ENCODE assay signal across 24 cellular contexts in genomic region chr9:96078866-96079505, GRCh38.
DNase-seq lines count a peak whose midpoint lies in the region; ATAC-seq, FAIRE-seq and TF ChIP-seq lines count a peak whose summit lies in the region.
"Had no signal": no experiment of that assay in that cellular context is flagged by ENCODE, and none has a peak within 500 bp of the region (broad histone marks: within the 10 kb centered on the region; RNA-seq: fewer than 3 reads in every experiment).

No MANE protein-coding gene starts in this region.

- CTCF ChIA-PET in IMR-90 (lab: Yijun Ruan, JAX), result interaction anchor here (0.6 to 1.4 kb wide), 2 partner anchors 8 to 574 kb away, joined by 3 to 4 read pairs; no protein-coding TSS in a partner anchor

- H3K4me1 ChIP-seq in IMR-90 (ENCODE audit: control insufficient read depth, insufficient read depth, low read length) (peaks cover 1% of the 10 kb centered on the region; the same call in 1 of the 2 replicates), mesendoderm (ENCODE audit: control insufficient read depth, low read depth, low read length) (no peaks in the 10 kb centered on the region), vagina (no peaks in the 10 kb centered on the region), small intestine (ENCODE audit: control insufficient read depth in 2 of 2, insufficient read depth in 1 of 2, low read depth in 1 of 2, low read length in 1 of 2) (peaks cover 0 to 2% of the 10 kb centered on the region in 2 donors)
- H3K4me1 ChIP-seq: breast epithelium had no signal

- H3K4ac ChIP-seq in IMR-90 (ENCODE audit: low read depth, low read length) (no peak overlapping the region), mesendoderm (ENCODE audit: low read depth, low read length) (no peak overlapping the region)

- no peak overlapping the region for H2BK15ac ChIP-seq in IMR-90 (ENCODE audit: low read depth, low read length)
- no peak overlapping the region for H2BK15ac ChIP-seq in mesendoderm (replicated peaks; ENCODE audit: low read depth)

- H3K79me2 ChIP-seq in mesendoderm (ENCODE audit: control insufficient read depth, insufficient read depth, low read length), result no peaks in the 10 kb centered on the region

- H3K79me1 ChIP-seq in IMR-90 (ENCODE audit: low read depth in 1 of 2, low read length in 2 of 2), result no peaks in the 10 kb centered on the region
- H3K79me1 ChIP-seq in mesendoderm (ENCODE audit: low read length), result no peaks in the 10 kb centered on the region

- H3K4me3 ChIP-seq in IMR-90 (ENCODE audit: insufficient read depth, low read depth, low read length) (no peak overlapping the region), brain microvascular endothelial cell (ENCODE audit: low read depth, low read length) (no peak overlapping the region), mesendoderm (ENCODE audit: low read length) (no peak overlapping the region), vagina (no peak overlapping the region), small intestine (ENCODE audit: low read depth in 1 of 2, low read length in 2 of 2) (no peak overlapping the region)
- H3K4me3 ChIP-seq: breast epithelium, prostate gland, SJCRH30, thyroid gland had no signal

- H4K91ac ChIP-seq in IMR-90 (ENCODE audit: insufficient read depth, low read depth, low read length), result no peak overlapping the region

- no peaks in the 10 kb centered on the region for H3K9me3 ChIP-seq in IMR-90 (ENCODE audit: control insufficient read depth, insufficient read depth, low read length)
- H3K9me3 ChIP-seq in vagina, result no peaks in the 10 kb centered on the region
- H3K9me3 ChIP-seq in small intestine (ENCODE audit: control insufficient read depth, low read depth), result no peaks in the 10 kb centered on the region
- H3K9me3 ChIP-seq: breast epithelium, prostate gland, SJCRH30, thyroid gland had no signal

- no peak overlapping the region for H3K56ac ChIP-seq in IMR-90 (ENCODE audit: extremely low read depth, insufficient read depth, low read length)
- no peak overlapping the region for H3K56ac ChIP-seq in mesendoderm (ENCODE audit: low read length)

- dilution Hi-C loops in IMR-90 (cut with HindIII; ENCODE audit: low sequenced_read_pairs, unreplicated experiment), result no loop called here

- H4K8ac ChIP-seq in IMR-90 (ENCODE audit: low read depth in 2 of 2, low read length in 2 of 2), result no peak overlapping the region
- H4K8ac ChIP-seq in mesendoderm (ENCODE audit: low read depth, low read length), result no peak overlapping the region

- H3K9me1 ChIP-seq in IMR-90 (ENCODE audit: insufficient read depth, low read length), result no peaks in the 10 kb centered on the region

- H3K18ac ChIP-seq in IMR-90 (ENCODE audit: low read depth, low read length), result no peak overlapping the region; the same call in 1 of the 2 replicates
- H3K18ac ChIP-seq in mesendoderm (ENCODE audit: low read length), result no peak overlapping the region

- H3K27me3 ChIP-seq in IMR-90 (ENCODE audit: control insufficient read depth, insufficient read depth, low read length), result peaks cover 14% of the 10 kb centered on the region
- no peaks in the 10 kb centered on the region for H3K27me3 ChIP-seq in brain microvascular endothelial cell (replicated peaks)
- H3K27me3 ChIP-seq in mesendoderm (ENCODE audit: insufficient read depth, low read length, poor library complexity), result no peaks in the 10 kb centered on the region
- no peaks in the 10 kb centered on the region for H3K27me3 ChIP-seq in vagina
- no peaks in the 10 kb centered on the region for H3K27me3 ChIP-seq in small intestine (ENCODE audit: control insufficient read depth in 2 of 2, insufficient read depth in 2 of 2, low read length in 2 of 2)
- H3K27me3 ChIP-seq: SJCRH30, thyroid gland had no signal

- H2BK120ac ChIP-seq in IMR-90 (ENCODE audit: low read depth, low read length) (no peak overlapping the region), mesendoderm (ENCODE audit: low read depth, low read length) (no peak overlapping the region)

- no peak overlapping the region for H3K27ac ChIP-seq in 22Rv1
- no peak overlapping the region for H3K27ac ChIP-seq in IMR-90 (ENCODE audit: insufficient read depth, low read length)
- H3K27ac ChIP-seq in brain microvascular endothelial cell, result no peak overlapping the region
- no peak overlapping the region for H3K27ac ChIP-seq in mesendoderm (ENCODE audit: low read depth, low read length)
- no peak overlapping the region for H3K27ac ChIP-seq in vagina
- no peak overlapping the region for H3K27ac ChIP-seq in small intestine (ENCODE audit: low read depth in 1 of 2, low read length in 1 of 2)
- H3K27ac ChIP-seq: breast epithelium, prostate gland, thyroid gland had no signal

- peak; percentile 3 for DNase-seq in IMR-90
- no peak for DNase-seq in brain microvascular endothelial cell
- peak; percentile 30 for DNase-seq in mesendoderm
- no peak for DNase-seq in GM03348 (ENCODE audit: low spot score)
- no peak for DNase-seq in vagina (ENCODE audit: extremely low spot score in 2 of 2)
- no peak for DNase-seq in small intestine
- DNase-seq: activated B cell treated with CpG ODN at 0.5 μM for 24 hours; activated CD8-positive, alpha-beta T cell treated with anti-CD3 and anti-CD28 coated beads for 36 hours; activated T-cell treated with anti-CD3 and anti-CD28 coated beads, Interleukin-2, amount 50 U/mL, for 48 hours; CD4-positive, alpha-beta T cell; DMS53; erythroblast; MM.1S; naive thymus-derived CD8-positive, alpha-beta T cell; NCI-H2081; NCI-H526 treated with DMSO at 0.1 percent for 48 hours; thyroid gland had no signal

- H2BK5ac ChIP-seq in IMR-90 (ENCODE audit: low read depth, low read length, poor library complexity, severe bottlenecking) (no peak overlapping the region), mesendoderm (ENCODE audit: low read length) (no peak overlapping the region)

- H3K36me3 ChIP-seq in IMR-90 (ENCODE audit: control insufficient read depth, insufficient read depth, low read length) (no peaks in the 10 kb centered on the region), brain microvascular endothelial cell (replicated peaks) (no peaks in the 10 kb centered on the region), mesendoderm (ENCODE audit: control insufficient read depth, insufficient read depth, low read length) (no peaks in the 10 kb centered on the region), vagina (no peaks in the 10 kb centered on the region), small intestine (ENCODE audit: control insufficient read depth in 2 of 2, insufficient read depth in 2 of 2, low read length in 2 of 2) (no peaks in the 10 kb centered on the region)
- H3K36me3 ChIP-seq: breast epithelium, prostate gland, SJCRH30, thyroid gland had no signal

- H3K4me2 ChIP-seq in IMR-90 (ENCODE audit: low read depth, low read length) (no peak overlapping the region), mesendoderm (ENCODE audit: low read length) (no peak overlapping the region)

- no peak for FAIRE-seq in small intestine (lab: Jason Lieb, UNC)

- H2AK9ac ChIP-seq in IMR-90 (replicated peaks; ENCODE audit: low read depth, low read length, poor library complexity), result no peak overlapping the region

- no peak for TF ChIP-seq RAD21 in IMR-90 (IDR thresholded peaks at IDR 0.05; ENCODE audit: low read length)

- no peaks in the 10 kb centered on the region for H4K20me1 ChIP-seq in IMR-90 (ENCODE audit: insufficient read depth, low read length)

- in situ Hi-C loops in IMR-90 (cut with MboI; ENCODE audit: low sequenced_read_pairs) (no loop called here), brain microvascular endothelial cell (cut with HindIII; ENCODE audit: low pct_ligation_motif_present, low sequenced_read_pairs) (no loop called here)

- peak; percentile 17; the same call in 1 of the 2 replicates for TF ChIP-seq CTCF in 22Rv1 (IDR thresholded peaks at IDR 0.05)
- TF ChIP-seq CTCF in IMR-90 (conservative IDR thresholded peaks at IDR 0.05; ENCODE audit: low read depth, low read length), result no peak; the same call in 1 of the 2 replicates
- peak; percentile 29 for TF ChIP-seq CTCF in brain microvascular endothelial cell (IDR thresholded peaks at IDR 0.05; ENCODE audit: low read depth, low read length, missing control alignments)
- TF ChIP-seq CTCF in vagina (IDR thresholded peaks at IDR 0.05), result no peak

- H3K9ac ChIP-seq in IMR-90 (ENCODE audit: low read depth, low read length) (no peak overlapping the region), mesendoderm (ENCODE audit: low read length) (no peak overlapping the region)

- ATAC-seq in IMR-90 (ENCODE audit: low read depth) (no peak; the same call in 1 of the 2 replicates), HG02938 (IDR thresholded peaks at IDR 0.05; ENCODE audit: unreplicated experiment) (no peak)
- ATAC-seq: activated CD8-positive, alpha-beta T cell treated with anti-CD3 and anti-CD28 coated beads for 36 hours; activated naive CD4-positive, alpha-beta T cell treated with anti-CD3 and anti-CD28 coated beads, Interleukin-2, amount 50 U/mL, for 72 hours; naive thymus-derived CD8-positive, alpha-beta T cell; stimulated activated effector memory CD8-positive, alpha-beta T cell treated with anti-CD3 and anti-CD28 coated beads, Interleukin-12 subunit alpha, Interleukin-12 subunit beta, amount 100 ng/mL, for 72 hours had no signal

- H3K23ac ChIP-seq in IMR-90 (ENCODE audit: low read depth, low read length) (no peak overlapping the region), mesendoderm (ENCODE audit: low read length) (no peak overlapping the region)

- no peak overlapping the region for H2AK5ac ChIP-seq in IMR-90 (ENCODE audit: low read depth, low read length)
- no peak overlapping the region for H2AK5ac ChIP-seq in mesendoderm (ENCODE audit: low read length)

- POLR2A ChIA-PET in IMR-90 (lab: Charles Lee; ENCODE audit: unreplicated experiment), result no interaction called here

- WGBS in IMR-90 (ENCODE audit: extremely low coverage in 2 of 2, insufficient read length in 1 of 2), 2 experiments, result no CpG with 5 or more reads among the region's 4 CpGs
- no CpG with 5 or more reads among the region's 4 CpGs for WGBS in mesendoderm (ENCODE audit: extremely low coverage, insufficient coverage, low lambda C conversion rate)
- WGBS in small intestine, 3 donors, result 68 to 77% (median 75%) methylated on average over 4 of the region's 4 CpGs

- intact Hi-C loops in IMR-90 (cut with micrococcal nuclease), result no loop called here
- intact Hi-C loops in vagina (cut with DNase I), result no loop called here

- TF ChIP-seq POLR2A in IMR-90 (IDR thresholded peaks at IDR 0.05; ENCODE audit: low read depth, low read length), result no peak
- TF ChIP-seq POLR2A in vagina (IDR thresholded peaks at IDR 0.05), result no peak

- no peak overlapping the region for H3K14ac ChIP-seq in IMR-90 (replicated peaks; ENCODE audit: low read depth, low read length)

- H2BK20ac ChIP-seq in IMR-90 (ENCODE audit: low read depth, low read length), result no peak overlapping the region

- H4K5ac ChIP-seq in IMR-90 (ENCODE audit: low read depth, low read length) (no peak overlapping the region), mesendoderm (ENCODE audit: low read length) (no peak overlapping the region)

- BruUV-seq in IMR-90 (replicated peaks; lab: Mats Ljungman, UMichigan), result no TSS peak

- no peak overlapping the region for H2AFZ ChIP-seq in IMR-90 (replicated peaks; ENCODE audit: low read length, poor library complexity)

TF ChIP-seq in IMR-90, 13 proteins besides CTCF, POLR2A, EP300 and RAD21:
- TF ChIP-seq CEBPB (IDR thresholded peaks at IDR 0.05; ENCODE audit: low read depth, low read length), result peak; percentile 62
- TF ChIP-seq MAFK (IDR thresholded peaks at IDR 0.05; ENCODE audit: low read depth, low read length), result no peak

Comparison
In these comparisons a context has a peak if more than half of its experiments do, and no peak if none do; other contexts are left out.
1. CTCF ChIP-seq: peak in 22Rv1 (single experiment) and brain microvascular endothelial cell (single experiment); none in IMR-90 (single experiment) and vagina (0 of 3).
2. DNase-seq: peak in IMR-90 (single experiment) and mesendoderm (single experiment); none in brain microvascular endothelial cell (single experiment), GM03348 (single experiment), vagina (0 of 2) and small intestine (single experiment).